Comparison of ENCODE assay signal across 14 cellular contexts in the genomic region with DNA sequence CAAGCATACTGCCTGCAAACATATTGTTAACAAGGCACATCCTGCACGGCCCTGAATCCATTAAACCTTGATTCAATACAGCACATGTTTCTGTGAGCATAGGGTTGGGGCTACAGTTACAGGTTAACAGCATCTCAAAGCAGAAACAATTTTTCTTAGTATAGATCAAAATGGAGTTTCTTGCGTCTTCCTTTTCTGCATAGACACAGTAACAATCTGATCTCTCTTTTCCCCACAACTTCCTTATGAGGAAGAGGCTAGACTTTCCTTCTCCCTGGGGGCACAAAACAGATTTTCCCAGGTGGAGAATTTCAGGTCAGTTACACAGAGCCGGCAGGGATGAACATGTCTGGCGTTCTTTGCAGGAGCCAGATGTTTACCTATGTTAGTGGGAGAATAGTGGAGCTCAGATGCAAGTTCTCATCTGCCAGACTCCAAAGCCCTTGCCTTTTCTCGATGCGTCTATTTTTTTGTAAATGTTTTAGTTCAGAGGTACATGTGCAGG. TPM values are rescaled to one million over a fixed set of nuclear protein-coding genes. Genes with fewer than 3 reads are reported as not detected.
A peak's percentile ranks its signal among the peaks of the same experiment; 100 is the strongest.
DNase-seq lines count a peak whose midpoint lies in the region; ATAC-seq, FAIRE-seq and TF ChIP-seq lines count a peak whose summit lies in the region.
"Had no signal": no experiment of that assay in that cellular context is flagged by ENCODE, and none has a peak within 500 bp of the region (broad histone marks: within the 10 kb centered on the region; RNA-seq: fewer than 3 reads in every experiment).

No MANE protein-coding gene starts in this region.

- TF ChIP-seq EP300 in K562 (IDR thresholded peaks at IDR 0.05; ENCODE audit: low read length), result no peak

- no peak overlapping the region; the same call in 1 of the 2 replicates for H3K9ac ChIP-seq in KMS-11
- peak overlapping the region; percentile 77 to 96; a peak in 3 of 4 replicates for H3K9ac ChIP-seq in K562 (ENCODE audit: insufficient read depth in 1 of 2, low read depth in 2 of 2, low read length in 2 of 2)

- H3K4me3 Mint-ChIP-seq in CD4-positive, alpha-beta memory T cell, result peak overlapping the region; percentile 74 to 95 (median 92)
- peak overlapping the region; percentile 8 for H3K4me3 Mint-ChIP-seq in neural crest cell

- ATAC-seq in K562 (no peak), HG03354 (IDR thresholded peaks at IDR 0.05; ENCODE audit: poor library complexity, severe bottlenecking, unreplicated experiment) (no peak)

- peaks cover 18% of the 10 kb centered on the region for H3K9me1 ChIP-seq in K562 (ENCODE audit: control insufficient read depth, insufficient read depth, low read length)

- H3K36me3 Mint-ChIP-seq in CD4-positive, alpha-beta memory T cell, result peaks cover 0 to 22% of the 10 kb centered on the region in 2 donors
- peaks cover 5% of the 10 kb centered on the region for H3K36me3 Mint-ChIP-seq in neural crest cell (ENCODE audit: low read depth)

- no peaks in the 10 kb centered on the region for H3K27me3 Mint-ChIP-seq in CD4-positive, alpha-beta memory T cell
- H3K27me3 Mint-ChIP-seq in neural crest cell (ENCODE audit: low read depth), result no peaks in the 10 kb centered on the region

- no peak for TF ChIP-seq POLR2A in K562 (conservative IDR thresholded peaks at IDR 0.05)

- H3K4me2 ChIP-seq in KMS-11, result peak overlapping the region; percentile 96; the same call in 1 of the 2 replicates
- H3K4me2 ChIP-seq in K562 (ENCODE audit: insufficient read depth, low read length), result peak overlapping the region; percentile 96

- H3K27ac ChIP-seq in CD4-positive, alpha-beta memory T cell (ENCODE audit: low read depth, low read length), result peak overlapping the region; percentile 89
- no peak overlapping the region for H3K27ac ChIP-seq in KMS-11
- H3K27ac ChIP-seq in K562 (ENCODE audit: extremely low read depth, low read depth, low read length), result peak overlapping the region; percentile 92; the same call in 2 of the 3 replicates
- H3K27ac ChIP-seq: epithelial cell of prostate had no signal

- H3K9me3 ChIP-seq in CD4-positive, alpha-beta memory T cell (ENCODE audit: control insufficient read depth in 1 of 2, low read length in 2 of 2), result no peaks in the 10 kb centered on the region
- no peaks in the 10 kb centered on the region for H3K9me3 ChIP-seq in K562 (replicated peaks; ENCODE audit: control insufficient read depth, insufficient read depth, low read depth, low read length)

- peak overlapping the region; percentile 92 to 98 (median 97) for H3K27ac Mint-ChIP-seq in CD4-positive, alpha-beta memory T cell
- H3K27ac Mint-ChIP-seq in neural crest cell (ENCODE audit: unreplicated experiment), result no peak overlapping the region

- peaks cover 36 to 77% (median 53%) of the 10 kb centered on the region in 4 donors for H3K4me1 Mint-ChIP-seq in CD4-positive, alpha-beta memory T cell
- H3K4me1 Mint-ChIP-seq in neural crest cell, result peaks cover 44% of the 10 kb centered on the region

- peaks cover 71% of the 10 kb centered on the region for H3K4me1 ChIP-seq in CD4-positive, alpha-beta memory T cell (ENCODE audit: insufficient read depth, low read length)
- H3K4me1 ChIP-seq in KMS-11 (ENCODE audit: low read depth, poor library complexity, severe bottlenecking) (peaks cover 14% of the 10 kb centered on the region), K562 (replicated peaks in 1 of 2; ENCODE audit: control insufficient read depth in 2 of 2, insufficient read depth in 2 of 2, low read length in 2 of 2) (peaks cover 19 to 38% of the 10 kb centered on the region in 2 experiments)

- in situ Hi-C loops in K562 (cut with MboI), result no loop called here

- H3K79me2 ChIP-seq in KMS-11 (ENCODE audit: insufficient read depth, low read depth) (peaks cover 59% of the 10 kb centered on the region), K562 (ENCODE audit: control insufficient read depth, insufficient read depth, low read length) (peaks cover 77% of the 10 kb centered on the region)

- TF ChIP-seq CTCF in KMS-11 (conservative IDR thresholded peaks at IDR 0.05; ENCODE audit: low read depth, low read length) (no peak), K562 (IDR thresholded peaks at IDR 0.05 in 2 of 3, conservative IDR thresholded peaks at IDR 0.05 in 1 of 3; ENCODE audit: insufficient read depth in 2 of 3, low read depth in 1 of 3, low read length in 3 of 3) (no peak), neural crest cell (conservative IDR thresholded peaks at IDR 0.05) (no peak)

- CTCF ChIA-PET in CD4-positive, alpha-beta memory T cell (lab: Charles Lee; ENCODE audit: partially characterized antibody), result interaction anchor here (2.9 kb wide), 1 partner anchor 236 kb away, joined by 19 read pairs; no protein-coding TSS in a partner anchor
- CTCF ChIA-PET in K562 (lab: Yijun Ruan, JAX; ENCODE audit: low intra/inter-chr PET ratio), result no interaction called here

- TF ChIP-seq RAD21 in K562 (CRISPR knock-in tag; conservative IDR thresholded peaks at IDR 0.05 in 1 of 2, IDR thresholded peaks at IDR 0.05 in 1 of 2), result no peak

- no peak overlapping the region for H2AFZ ChIP-seq in KMS-11 (ENCODE audit: low read depth)
- H2AFZ ChIP-seq in K562 (ENCODE audit: low read depth, low read length), result no peak overlapping the region

- BruUV-seq in K562 (replicated peaks; lab: Mats Ljungman, UMichigan), result no TSS peak

- peaks cover 9% of the 10 kb centered on the region for H3K36me3 ChIP-seq in CD4-positive, alpha-beta memory T cell (ENCODE audit: insufficient read depth, low read length)
- H3K36me3 ChIP-seq in KMS-11 (ENCODE audit: insufficient read depth), result no peaks in the 10 kb centered on the region
- peaks cover 39% of the 10 kb centered on the region for H3K36me3 ChIP-seq in K562 (ENCODE audit: control insufficient read depth, insufficient read depth, low read length)

- intact Hi-C loops in CD4-positive, alpha-beta memory T cell (cut with micrococcal nuclease), result no loop called here
- intact Hi-C loops in K562 (cut with micrococcal nuclease), result no loop called here

- H4K20me1 ChIP-seq in KMS-11 (ENCODE audit: insufficient read depth) (no peaks in the 10 kb centered on the region), K562 (replicated peaks; ENCODE audit: control insufficient read depth, insufficient read depth, low read length) (peaks cover 22% of the 10 kb centered on the region)

- POLR2A ChIA-PET in CD4-positive, alpha-beta memory T cell (lab: Charles Lee; ENCODE audit: partially characterized antibody), result interaction anchor here (0.7 to 1.5 kb wide), 2 partner anchors 35 to 37 kb away, joined by 3 to 4 read pairs; a partner anchor contains a TSS
- POLR2A ChIA-PET in K562 (lab: Yijun Ruan, JAX), result no interaction called here

- 54% methylated on average over 6 of the region's 6 CpGs for WGBS in K562 (ENCODE audit: insufficient coverage, low coverage, missing lambda C conversion rate)

- FAIRE-seq in K562 (lab: Jason Lieb, UNC) (peak; percentile 56), GM19239 (lab: Jason Lieb, UNC) (no peak), urothelium cell line (lab: Jason Lieb, UNC) (no peak)
- FAIRE-seq: islet of Langerhans had no signal

- no peak overlapping the region for H3K4me3 ChIP-seq in CD4-positive, alpha-beta memory T cell (ENCODE audit: low read length in 2 of 2)
- H3K4me3 ChIP-seq in KMS-11 (IDR thresholded peaks at IDR 0.05; ENCODE audit: insufficient read depth, low read depth, low read length) (no peak overlapping the region), K562 (peak overlapping the region; percentile 80; the same call in 1 of the 2 replicates)

- no peaks in the 10 kb centered on the region for H3K9me3 Mint-ChIP-seq in CD4-positive, alpha-beta memory T cell
- no peaks in the 10 kb centered on the region for H3K9me3 Mint-ChIP-seq in neural crest cell

- DNase-seq in CD4-positive, alpha-beta memory T cell, result no peak
- no peak for DNase-seq in K562 (ENCODE audit: extremely low read depth in 1 of 4, low spot score in 3 of 4)
- DNase-seq in neural crest cell (ENCODE audit: low read depth, low spot score), result no peak
- DNase-seq in GM19239 (ENCODE audit: insufficient read length, low spot score), result no peak
- no peak for DNase-seq in urothelium cell line (ENCODE audit: low spot score)
- DNase-seq in EL, result no peak
- DNase-seq: DMS79 treated with DMSO at 0.1 percent for 48 hours, GOT3, NCI-H1092, retina had no signal

- H3K27me3 ChIP-seq in CD4-positive, alpha-beta memory T cell (ENCODE audit: insufficient read depth, low read length), result no peaks in the 10 kb centered on the region
- H3K27me3 ChIP-seq in KMS-11 (ENCODE audit: insufficient read depth, low read depth) (no peaks in the 10 kb centered on the region), K562 (ENCODE audit: control insufficient read depth in 2 of 2, insufficient read depth in 2 of 2, low read length in 2 of 2) (no peaks in the 10 kb centered on the region)

TF ChIP-seq in K562, 482 proteins besides CTCF, POLR2A, EP300 and RAD21 (continues in another document):
- TF ChIP-seq, protein P1, sequence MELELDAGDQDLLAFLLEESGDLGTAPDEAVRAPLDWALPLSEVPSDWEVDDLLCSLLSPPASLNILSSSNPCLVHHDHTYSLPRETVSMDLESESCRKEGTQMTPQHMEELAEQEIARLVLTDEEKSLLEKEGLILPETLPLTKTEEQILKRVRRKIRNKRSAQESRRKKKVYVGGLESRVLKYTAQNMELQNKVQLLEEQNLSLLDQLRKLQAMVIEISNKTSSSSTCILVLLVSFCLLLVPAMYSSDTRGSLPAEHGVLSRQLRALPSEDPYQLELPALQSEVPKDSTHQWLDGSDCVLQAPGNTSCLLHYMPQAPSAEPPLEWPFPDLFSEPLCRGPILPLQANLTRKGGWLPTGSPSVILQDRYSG (tag; conservative IDR thresholded peaks at IDR 0.05; ENCODE audit: low read depth), result peak; percentile 75; the same call in 1 of the 2 replicates

RNA-seq across cellular contexts. Expression of a gene that starts 37.5 kb away (rescaled TPM):
- 10 to 100 TPM; 55.7 to 67.1 TPM for total RNA-seq in CD4-positive, alpha-beta memory T cell
- polyA plus RNA-seq in CD4-positive, alpha-beta memory T cell, result 10 to 100 TPM; 11.8 to 16.0 TPM
- total RNA-seq in K562 (2011; cell fraction: chromatin; rRNA removed; ENCODE audit: low replicate concordance), result 25.5 and 39.0 TPM in 2 replicates
- 19.2 and 20.8 TPM in 2 replicates for total RNA-seq in K562 (2011; cell fraction: nucleolus; rRNA removed)
- total RNA-seq in K562 (2011; cell fraction: nucleoplasm; rRNA removed), result 15.2 and 16.8 TPM in 2 replicates
- total RNA-seq in K562 (2014; rRNA removed) (7.1 and 8.7 TPM in 2 replicates), K562 (2014; rRNA removed; fragmentation: Illumina TruSeq; extraction: Trizol) (7.3 and 8.5 TPM in 2 replicates), K562 (2015; rRNA removed; fragmentation: Illumina TruSeq; extraction: Trizol) (7.8 and 8.5 TPM in 2 replicates), K562 (2021) (21.1 and 21.6 TPM in 2 replicates), neural crest cell (36.7 and 39.3 TPM in 2 replicates)
- polyA plus RNA-seq in K562 (2011; rRNA removed) (7.8 and 11.2 TPM in 2 replicates), K562 (2014; fragmentation: Illumina TruSeq; extraction: Trizol) (15.0 TPM in 2 replicates), K562 (2014; fragmentation: Nextera tagmentation; extraction: Ambion mirVana) (under 1 TPM; 0.46 to 0.73 TPM), K562 (2014; rRNA removed) (8.4 and 10.4 TPM in 2 replicates)
- 8.6 and 13.1 TPM in 2 replicates for polyA plus RNA-seq in K562 (2011; cell fraction: cytosol; rRNA removed)
- polyA plus RNA-seq in K562 (2011; cell fraction: nucleus; rRNA removed), result 17.4 and 21.2 TPM in 2 replicates
- 9.6 and 10.0 TPM in 2 replicates for polyA plus RNA-seq in K562 (2012)
- 9.6 and 9.7 TPM in 2 replicates for polyA minus RNA-seq in K562 (2011; rRNA and poly(A)+ RNA removed)
- 5.0 TPM in 2 replicates for polyA minus RNA-seq in K562 (2011; cell fraction: cytosol; rRNA and poly(A)+ RNA removed)
- 7.9 and 14.4 TPM in 2 replicates for polyA minus RNA-seq in K562 (2011; cell fraction: nucleus; rRNA and poly(A)+ RNA removed)
